Comparison of ENCODE assay signal across 9 cellular contexts in genomic region chr3:42317137-42317536, GRCh38. TPM values are rescaled to one million over a fixed set of nuclear protein-coding genes. Genes with fewer than 3 reads are reported as not detected.
"Had no signal": no experiment of that assay in that cellular context is flagged by ENCODE, and none has a peak within 500 bp of the region (broad histone marks: within the 10 kb centered on the region; RNA-seq: fewer than 3 reads in every experiment).

No MANE protein-coding gene starts in this region.

- H3K4me3 ChIP-seq: GM12878 had no signal

- ATAC-seq: GM12878 had no signal

- DNase-seq: GDM1, GF-D8 had no signal

- FAIRE-seq: G401.6, GM12878, GM12891, GM12892, GM18507, GM19239 had no signal

RNA-seq across cellular contexts. Expression of gene CCK, which starts 51.2 kb away (rescaled TPM):
- total RNA-seq: G401, GM12878 had no signal
- polyA plus RNA-seq: GM12878 had no signal
